Comparison of ENCODE assay signal across 22 cellular contexts in genomic region chr2:129240061-129240460, GRCh38.
"Had no signal": no experiment of that assay in that cellular context is flagged by ENCODE, and none has a peak within 500 bp of the region (broad histone marks: within the 10 kb centered on the region; RNA-seq: fewer than 3 reads in every experiment).

No MANE protein-coding gene starts in this region.

- H3K9me3 ChIP-seq: ovary, right atrium auricular region, sigmoid colon, testis, tibial artery had no signal

- H3K27me3 ChIP-seq: foreskin keratinocyte, hepatocyte, ovary, right atrium auricular region, sigmoid colon, stomach, testis, tibial artery had no signal

- H3K4me2 ChIP-seq: hepatocyte had no signal

- H3K36me3 ChIP-seq: ovary, right atrium auricular region, sigmoid colon, stomach, tibial artery had no signal

- H2AFZ ChIP-seq: hepatocyte had no signal

- H3K79me2 ChIP-seq: hepatocyte had no signal

- H3K27ac ChIP-seq: epithelial cell of prostate, foreskin keratinocyte, hepatocyte, ovary, right atrium auricular region, sigmoid colon, stomach, testis, tibial artery had no signal

- H3K4me1 ChIP-seq: foreskin keratinocyte, right atrium auricular region, sigmoid colon, stomach, testis, tibial artery had no signal

- DNase-seq: caudate nucleus; cerebellar nuclear complex; effector CD8-positive, alpha-beta T cell; foreskin keratinocyte; kidney; mesendoderm; naive thymus-derived CD8-positive, alpha-beta T cell; nephron progenitor cell; ovary; sigmoid colon; stimulated activated CD4-positive, alpha-beta T cell treated with anti-CD3 and anti-CD28 coated beads, Interleukin-2, amount 100 ng/mL, for 24 hours; stimulated activated CD4-positive, alpha-beta T cell treated with anti-CD3 and anti-CD28 coated beads, Interleukin-4, amount 100 ng/mL, for 24 hours; stimulated activated naive CD4-positive, alpha-beta T cell treated with Interleukin-2 at 50 U/mL for 16 hours; stomach; testis; tibial artery had no signal

- ATAC-seq: esophagus mucosa; foreskin keratinocyte; left lobe of liver; naive thymus-derived CD8-positive, alpha-beta T cell; stimulated activated effector memory CD8-positive, alpha-beta T cell treated with anti-CD3 and anti-CD28 coated beads, Interleukin-12 subunit alpha, Interleukin-12 subunit beta, amount 100 ng/mL, for 72 hours had no signal

- H3K4me3 ChIP-seq: hepatocyte, ovary, right atrium auricular region, sigmoid colon, stomach, testis, tibial artery had no signal
